In the genomic region with DNA sequence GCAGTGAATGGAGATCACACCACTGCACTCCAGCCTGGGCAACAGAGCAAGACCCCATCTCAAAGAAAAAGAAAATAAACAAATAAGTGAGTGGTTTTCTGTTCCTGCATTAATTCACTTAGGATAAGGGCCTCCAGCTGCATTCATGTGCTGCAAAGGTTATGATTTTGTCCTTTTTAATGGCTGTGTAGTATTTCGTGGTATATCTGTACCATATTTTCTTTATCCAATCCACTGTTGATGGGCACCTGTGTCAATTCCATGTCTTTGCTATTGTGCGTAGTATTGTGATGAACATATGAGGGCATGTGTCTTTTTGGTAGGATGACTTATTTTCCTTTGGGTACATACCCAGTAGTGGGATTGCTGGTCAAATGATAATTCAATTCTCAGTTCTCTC, we compare ENCODE assay signal across 9 cellular contexts. TPM values are rescaled to one million over a fixed set of nuclear protein-coding genes. Genes with fewer than 3 reads are reported as not detected.
"Had no signal": no experiment of that assay in that cellular context is flagged by ENCODE, and none has a peak within 500 bp of the region (broad histone marks: within the 10 kb centered on the region; RNA-seq: fewer than 3 reads in every experiment).

No MANE protein-coding gene starts in this region.

- H3K4me3 ChIP-seq: GM12878 had no signal

- DNase-seq: GDM1, GF-D8 had no signal

- ATAC-seq: GM12878 had no signal

- FAIRE-seq: G401.6, GM12891, GM12892, GM18507, GM19239 had no signal

RNA-seq across cellular contexts. Expression of gene SLC5A11, which starts 33.9 kb away (rescaled TPM):
- total RNA-seq: G401, GM12878 had no signal
